In genomic region chr7:148397985-148398384, GRCh38 we compare ENCODE assay signal across 23 cellular contexts.
DNase-seq lines count a peak whose midpoint lies in the region; ATAC-seq, FAIRE-seq and TF ChIP-seq lines count a peak whose summit lies in the region.
"Had no signal": no experiment of that assay in that cellular context is flagged by ENCODE, and none has a peak within 500 bp of the region (broad histone marks: within the 10 kb centered on the region; RNA-seq: fewer than 3 reads in every experiment).

No MANE protein-coding gene starts in this region.

- H3K23ac ChIP-seq in H1 (ENCODE audit: insufficient read length): no peak overlapping the region

- POLR2A ChIA-PET in H1 (lab: Charles Lee; ENCODE audit: partially characterized antibody): interaction anchor here (0.5 kb wide), 1 partner anchor 384 kb away, joined by 3 read pairs; no protein-coding TSS in a partner anchor

- no peak overlapping the region for H4K91ac ChIP-seq in H1 (replicated peaks; ENCODE audit: insufficient read length, low read length)

- no peaks in the 10 kb centered on the region for H3K23me2 ChIP-seq in H1 (ENCODE audit: low read depth, low read length)

- no peaks in the 10 kb centered on the region for H3K79me1 ChIP-seq in H1 (ENCODE audit: low read depth, low read length)

- no peak for TF ChIP-seq CTCF in H1 (IDR thresholded peaks at IDR 0.05; ENCODE audit: control extremely low read depth in 1 of 3, insufficient read depth in 1 of 3, low read depth in 1 of 3, low read length in 3 of 3)
- TF ChIP-seq CTCF in mucosa of descending colon (IDR thresholded peaks at IDR 0.05): no peak

- no peak for DNase-seq in H1 (ENCODE audit: low read depth in 1 of 2, low spot score in 2 of 2)
- no peak for DNase-seq in small intestine
- DNase-seq in stimulated activated CD4-positive, alpha-beta T cell treated with anti-CD3 and anti-CD28 coated beads, Interleukin-4, amount 100 ng/mL, for 4 hours: no peak
- no peak for DNase-seq in mucosa of descending colon
- no peak for DNase-seq in activated CD8-positive, alpha-beta memory T cell treated with anti-CD3 and anti-CD28 coated beads for 24 hours
- DNase-seq: BE2C, DMS53, GDM1, KG1, NCI-H1092 treated with DMSO at 0.1 percent for 48 hours, NCI-H1436 treated with DMSO at 0.1 percent for 48 hours, NCI-H2029 treated with DMSO at 0.1 percent for 48 hours, NCI-H226, NCI-H510A treated with DMSO at 0.1 percent for 48 hours, NCI-H748 treated with DMSO at 0.1 percent for 48 hours had no signal

- ATAC-seq in GM21390 (IDR thresholded peaks at IDR 0.05; ENCODE audit: unreplicated experiment) (peak; percentile 42), mucosa of descending colon (no peak)
- ATAC-seq: GM23338, HCT116, Panc1 had no signal

- no peak overlapping the region for H2BK5ac ChIP-seq in H1 (ENCODE audit: low read depth, low read length)

- no peak overlapping the region for H3K4ac ChIP-seq in H1 (replicated peaks; ENCODE audit: insufficient read length, low read depth, low read length)

- no peak overlapping the region for H2BK20ac ChIP-seq in H1 (ENCODE audit: low read length)

- TF ChIP-seq EP300 in H1 (IDR thresholded peaks at IDR 0.05; ENCODE audit: borderline replicate concordance in 1 of 2, low read depth in 2 of 2, low read length in 2 of 2): no peak

- no peak overlapping the region for H2BK12ac ChIP-seq in H1 (ENCODE audit: low read depth, low read length)

- 85% methylated on average over 5 of the region's 5 CpGs; no CpG with 5 or more reads in 1 of the 2 experiments for WGBS in H1 (ENCODE audit: extremely low coverage in 1 of 2, insufficient coverage in 1 of 2, insufficient read length in 1 of 2, insufficient replicate concordance in 2 of 2, low coverage in 1 of 2, low lambda C conversion rate in 2 of 2, missing lambda C conversion rate in 1 of 2), 2 experiments
- WGBS in small intestine, 3 donors: 71 to 87% (median 74%) methylated on average over 5 of the region's 5 CpGs

- H4K20me1 ChIP-seq in H1 (replicated peaks in 1 of 2; ENCODE audit: control insufficient read depth in 1 of 2, insufficient read depth in 2 of 2, low read length in 2 of 2): no peaks in the 10 kb centered on the region

- H3K4me2 ChIP-seq in H1 (ENCODE audit: insufficient read depth in 1 of 2, low read depth in 2 of 2, low read length in 2 of 2): 0 out of 4 replicates have a peak overlapping the region, but pooled peaks of 1 of the 2 experiments have one; percentile 1

- H3K9ac ChIP-seq in HUES48 (ENCODE audit: low read depth, low read length) (no peak overlapping the region), H1 (replicated peaks in 1 of 4; ENCODE audit: extremely low read depth in 1 of 4, low read depth in 3 of 4, low read length in 3 of 4) (no peak overlapping the region)

- no peak overlapping the region for H3K56ac ChIP-seq in H1 (replicated peaks; ENCODE audit: insufficient read length, low read depth, low read length)

- no peak for FAIRE-seq in H1 (lab: Jason Lieb, UNC)
- FAIRE-seq in small intestine (lab: Jason Lieb, UNC): no peak
- FAIRE-seq: D721Med had no signal

- H3K4me1 ChIP-seq in HUES48 (ENCODE audit: control insufficient read depth, insufficient read depth, low read length) (peaks cover 72% of the 10 kb centered on the region), H1 (replicated peaks in 1 of 4; ENCODE audit: control insufficient read depth in 3 of 4, insufficient read depth in 4 of 4, low read length in 3 of 4) (peaks cover 11 to 36% (median 25%) of the 10 kb centered on the region in 4 experiments), small intestine (ENCODE audit: control insufficient read depth in 2 of 2, insufficient read depth in 1 of 2, low read depth in 1 of 2, low read length in 1 of 2) (no peaks in the 10 kb centered on the region), mucosa of descending colon (ENCODE audit: low read depth) (no peaks in the 10 kb centered on the region)
- H3K4me1 ChIP-seq: BE2C, SJSA1 had no signal

- H2AFZ ChIP-seq in H1 (ENCODE audit: low read length): no peak overlapping the region
- H2AFZ ChIP-seq: GM23338 had no signal

- CTCF ChIA-PET in H1 (lab: Charles Lee; ENCODE audit: partially characterized antibody): interaction anchor here (1.3 kb wide), 1 partner anchor 17 kb away, joined by 3 read pairs; no protein-coding TSS in a partner anchor

- intact Hi-C loops in mucosa of descending colon (cut with DNase I, micrococcal nuclease): no loop called here

- peak overlapping the region; percentile 50 for H2BK120ac ChIP-seq in H1 (replicated peaks; ENCODE audit: low read depth, low read length)

- H3K27me3 ChIP-seq in HUES48 (ENCODE audit: control insufficient read depth, insufficient read depth, low read length) (no peaks in the 10 kb centered on the region), H1 (replicated peaks in 1 of 4; ENCODE audit: control insufficient read depth in 3 of 4, extremely low read depth in 1 of 4, insufficient read depth in 3 of 4, low read length in 3 of 4) (no peaks in the 10 kb centered on the region), small intestine (ENCODE audit: control insufficient read depth in 2 of 2, insufficient read depth in 2 of 2, low read length in 2 of 2) (peaks cover 0 to 3% of the 10 kb centered on the region in 2 donors)
- H3K27me3 ChIP-seq: BE2C had no signal

- no peak overlapping the region for H2BK15ac ChIP-seq in H1 (ENCODE audit: low read length)

- peak overlapping the region; percentile 34 for H4K5ac ChIP-seq in H1 (ENCODE audit: insufficient read length, low read depth, low read length)

- H3K79me2 ChIP-seq in H1 (ENCODE audit: control insufficient read depth in 1 of 2, insufficient read depth in 2 of 2, low read length in 2 of 2): peaks cover 0 to 6% of the 10 kb centered on the region in 2 experiments; a peak in 2 of 4 replicates

- H3K14ac ChIP-seq in H1 (ENCODE audit: insufficient read length): no peak overlapping the region

- no peak for TF ChIP-seq POLR2A in H1 (IDR thresholded peaks at IDR 0.05; ENCODE audit: control extremely low read depth in 1 of 2, low read depth in 2 of 2, low read length in 2 of 2)

- H3K4me3 ChIP-seq in HUES48 (ENCODE audit: low read depth, low read length) (no peak overlapping the region), H1 (ENCODE audit: extremely low read depth in 1 of 4, insufficient read depth in 2 of 4, low read depth in 3 of 4, low read length in 4 of 4) (no peak overlapping the region), small intestine (ENCODE audit: low read depth in 1 of 2, low read length in 2 of 2) (no peak overlapping the region), mucosa of descending colon (no peak overlapping the region)
- H3K4me3 ChIP-seq: GM23338, SJSA1 had no signal

- no peaks in the 10 kb centered on the region for H3K36me3 ChIP-seq in HUES48 (ENCODE audit: control insufficient read depth, insufficient read depth, low read length)
- H3K36me3 ChIP-seq in H1 (ENCODE audit: control insufficient read depth in 2 of 4, insufficient read depth in 4 of 4, low read length in 3 of 4): no peaks in the 10 kb centered on the region
- no peaks in the 10 kb centered on the region for H3K36me3 ChIP-seq in small intestine (ENCODE audit: control insufficient read depth in 2 of 2, insufficient read depth in 2 of 2, low read length in 2 of 2)
- H3K36me3 ChIP-seq in mucosa of descending colon (ENCODE audit: low read depth): no peaks in the 10 kb centered on the region
- H3K36me3 ChIP-seq: BE2C, SJSA1 had no signal

- no peak overlapping the region for H2AK5ac ChIP-seq in H1 (ENCODE audit: low read depth, low read length)

- no peak overlapping the region; the same call in 1 of the 2 replicates for H3K18ac ChIP-seq in H1 (ENCODE audit: extremely low read depth, low read length)

- no peak overlapping the region for H4K8ac ChIP-seq in H1 (ENCODE audit: extremely low read depth, insufficient read depth, low read length)

- TF ChIP-seq RAD21 in H1 (IDR thresholded peaks at IDR 0.05 in 1 of 2, conservative IDR thresholded peaks at IDR 0.05 in 1 of 2; ENCODE audit: low read depth in 2 of 2, low read length in 2 of 2): no peak

- H3K9me3 ChIP-seq in HUES48 (ENCODE audit: control insufficient read depth, insufficient read depth, low read length) (no peaks in the 10 kb centered on the region), H1 (ENCODE audit: insufficient read depth in 2 of 2, low read depth in 1 of 2, low read length in 1 of 2) (no peaks in the 10 kb centered on the region), small intestine (ENCODE audit: control insufficient read depth, low read depth) (no peaks in the 10 kb centered on the region), mucosa of descending colon (no peaks in the 10 kb centered on the region)
- H3K9me3 ChIP-seq: BE2C, SJSA1 had no signal

- H3K27ac ChIP-seq in HUES48 (ENCODE audit: low read depth, low read length) (peak overlapping the region; percentile 81), H1 (ENCODE audit: low read depth, low read length) (no peak overlapping the region), small intestine (ENCODE audit: low read depth in 1 of 2, low read length in 1 of 2) (no peak overlapping the region)
- H3K27ac ChIP-seq: HL-60, SJSA1 had no signal

TF ChIP-seq in H1, 55 proteins besides CTCF, POLR2A, EP300 and RAD21 (continues in another document):
- TF ChIP-seq KDM5A (IDR thresholded peaks at IDR 0.05; ENCODE audit: low read length) (no peak), GABPA (IDR thresholded peaks at IDR 0.05; ENCODE audit: borderline replicate concordance, insufficient read depth, low read length) (no peak), RFX5 (IDR thresholded peaks at IDR 0.05; ENCODE audit: borderline replicate concordance, low read depth, low read length) (no peak), TAF1 (IDR thresholded peaks at IDR 0.05; ENCODE audit: low read depth, low read length) (no peak), ASH2L (IDR thresholded peaks at IDR 0.05; ENCODE audit: low read length) (no peak), NANOG (IDR thresholded peaks at IDR 0.05; ENCODE audit: insufficient read depth, low read depth, low read length, poor library complexity, severe bottlenecking) (no peak), CHD1 (IDR thresholded peaks at IDR 0.05; ENCODE audit: low read depth, low read length) (no peak), RNF2 (IDR thresholded peaks at IDR 0.05; ENCODE audit: borderline replicate concordance, low read depth, low read length, missing control alignments, poor library complexity, severe bottlenecking) (no peak), SIRT6 (IDR thresholded peaks at IDR 0.05; ENCODE audit: low read length) (no peak), SP1 (IDR thresholded peaks at IDR 0.05; ENCODE audit: low read depth, low read length) (no peak), KDM1A (IDR thresholded peaks at IDR 0.05; ENCODE audit: borderline replicate concordance, low read length) (no peak), HDAC6 (IDR thresholded peaks at IDR 0.05; ENCODE audit: low read depth, low read length) (no peak), PHF8 (conservative IDR thresholded peaks at IDR 0.05; ENCODE audit: low read depth, low read length) (no peak), JUND (IDR thresholded peaks at IDR 0.05; ENCODE audit: low read length) (no peak), YY1 (IDR thresholded peaks at IDR 0.05; ENCODE audit: low read depth, low read length) (no peak)
